In genomic region chr13:30480292-30480947, GRCh38 we compare ENCODE assay signal across 20 cellular contexts. TPM values are rescaled to one million over a fixed set of nuclear protein-coding genes. Genes with fewer than 3 reads are reported as not detected.
"Had no signal": no experiment of that assay in that cellular context is flagged by ENCODE, and none has a peak within 500 bp of the region (broad histone marks: within the 10 kb centered on the region; RNA-seq: fewer than 3 reads in every experiment).

No MANE protein-coding gene starts in this region.

- H3K36me3 ChIP-seq: tibial artery, vagina had no signal

- H3K4me1 ChIP-seq: psoas muscle, tibial artery, vagina had no signal

- ATAC-seq: activated T-cell treated with anti-CD3 and anti-CD28 coated beads, Interleukin-2, amount 50 U/mL, for 72 hours; left ventricle myocardium superior; psoas muscle; sciatic nerve; stimulated activated naive B cell treated with anti-CD40 and anti-IgM and Interleukin-4, amounts not matched to agents 10 μg/mL and 1 μg/mL and 100 μg/mL, for 72 hours had no signal

- H3K27ac ChIP-seq: psoas muscle, tibial artery, vagina had no signal

- H3K27me3 ChIP-seq: tibial artery, vagina had no signal

- H3K9me3 ChIP-seq: psoas muscle, tibial artery, vagina had no signal

- H3K4me3 ChIP-seq: psoas muscle, tibial artery, vagina had no signal

- DNase-seq: activated CD4-positive, CD25-positive, alpha-beta regulatory T cell treated with anti-CD3 and anti-CD28 coated beads, Interleukin-2, amount 50 U/mL, for 72 hours; activated CD8-positive, alpha-beta memory T cell treated with anti-CD3 and anti-CD28 coated beads for 24 hours; activated CD8-positive, alpha-beta memory T cell treated with anti-CD3 and anti-CD28 coated beads, Interleukin-2, amount 50 U/mL, for 48 hours; activated effector memory CD4-positive, alpha-beta T cell treated with anti-CD3 and anti-CD28 coated beads, Interleukin-2, amount 50 U/mL, for 16 hours; activated naive CD4-positive, alpha-beta T cell treated with anti-CD3 and anti-CD28 coated beads, Interleukin-2, amount 50 U/mL, for 16 hours; activated T-cell treated with anti-CD3 and anti-CD28 coated beads, Interleukin-2, amount 50 U/mL, for 72 hours; aorta; cortex of kidney; effector CD4-positive, alpha-beta T cell; kidney; left ventricle myocardium superior; psoas muscle; stimulated activated CD4-positive, alpha-beta T cell treated with anti-CD3 and anti-CD28 coated beads, Interleukin-4, amount 100 ng/mL, for 4 hours; stimulated activated naive B cell treated with anti-CD40 and anti-IgM and Interleukin-4, amounts not matched to agents 10 μg/mL and 1 μg/mL and 100 μg/mL, for 72 hours; tibial artery had no signal

- FAIRE-seq: frontal cortex had no signal

RNA-seq across cellular contexts. Expression of gene UBE2L5, which starts 58.1 kb away (rescaled TPM):
- total RNA-seq: activated T-cell treated with anti-CD3 and anti-CD28 coated beads, Interleukin-2, amount 50 U/mL, for 72 hours; frontal cortex; kidney; left ventricle myocardium superior; psoas muscle; T-helper 1 cell treated with Interleukin-12 subunit alpha and Interleukin-12 subunit beta and Interleukin-4 antibody, amounts not matched to agents 30 ng/mL and 1 ng/mL, for 36 hours; vagina had no signal
- polyA plus RNA-seq: neural cell, psoas muscle had no signal
